In genomic region chr1:209172286-209172685, GRCh38 we compare ENCODE assay signal across 22 cellular contexts.
A peak's percentile ranks its signal among the peaks of the same experiment; 100 is the strongest.
DNase-seq lines count a peak whose midpoint lies in the region; ATAC-seq, FAIRE-seq and TF ChIP-seq lines count a peak whose summit lies in the region.
"Had no signal": no experiment of that assay in that cellular context is flagged by ENCODE, and none has a peak within 500 bp of the region (broad histone marks: within the 10 kb centered on the region; RNA-seq: fewer than 3 reads in every experiment).

No MANE protein-coding gene starts in this region.

- CTCF ChIA-PET in mammary epithelial cell (lab: Charles Lee; ENCODE audit: low non-redundant PET), result no interaction called here

- no peak overlapping the region for H3K27ac ChIP-seq in mammary epithelial cell (ENCODE audit: insufficient read depth, low read depth, low read length)
- no peak overlapping the region for H3K27ac ChIP-seq in keratinocyte (ENCODE audit: control insufficient read depth, insufficient read depth, low read length)
- H3K27ac ChIP-seq in Karpas-422 (ENCODE audit: low read length), result no peak overlapping the region
- H3K27ac ChIP-seq: BLaER1 treated with 17β-estradiol and CSF1 and Interleukin-3, amounts not matched to agents 10 nM and 100 nM; SJCRH30 had no signal

- peaks cover 21% of the 10 kb centered on the region for H3K4me1 ChIP-seq in mammary epithelial cell (ENCODE audit: insufficient read depth, low read length)
- peaks cover 16% of the 10 kb centered on the region for H3K4me1 ChIP-seq in keratinocyte (ENCODE audit: control insufficient read depth, extremely low read depth, insufficient read depth, low read length)
- H3K4me1 ChIP-seq in Karpas-422 (ENCODE audit: low read length), result no peaks in the 10 kb centered on the region
- H3K4me1 ChIP-seq: BLaER1 treated with 17β-estradiol and CSF1 and Interleukin-3, amounts not matched to agents 10 nM and 100 nM had no signal

- intact Hi-C loops in mammary epithelial cell (cut with micrococcal nuclease), result no loop called here

- FAIRE-seq in keratinocyte (lab: Jason Lieb, UNC), result peak; percentile 96

- H3K36me3 Mint-ChIP-seq in immature natural killer cell, result no peaks in the 10 kb centered on the region
- H3K36me3 Mint-ChIP-seq: CD8-positive, alpha-beta T cell had no signal

- no peaks in the 10 kb centered on the region for H3K36me3 ChIP-seq in mammary epithelial cell (ENCODE audit: insufficient read depth, low read length)
- no peaks in the 10 kb centered on the region for H3K36me3 ChIP-seq in keratinocyte (ENCODE audit: control insufficient read depth in 2 of 2, extremely low read depth in 1 of 2, insufficient read depth in 2 of 2, low read length in 2 of 2)
- H3K36me3 ChIP-seq in Karpas-422 (ENCODE audit: insufficient read depth, low read length), result no peaks in the 10 kb centered on the region
- H3K36me3 ChIP-seq: BLaER1 treated with 17β-estradiol and CSF1 and Interleukin-3, amounts not matched to agents 10 nM and 100 nM; SJCRH30 had no signal

- H3K27me3 ChIP-seq in mammary epithelial cell (ENCODE audit: insufficient read depth, low read length), result no peaks in the 10 kb centered on the region
- no peaks in the 10 kb centered on the region for H3K27me3 ChIP-seq in keratinocyte (ENCODE audit: control insufficient read depth, extremely low read depth, insufficient read depth, low read length)
- H3K27me3 ChIP-seq in Karpas-422 (ENCODE audit: low read length), result no peaks in the 10 kb centered on the region
- H3K27me3 ChIP-seq: BLaER1 treated with 17β-estradiol and CSF1 and Interleukin-3, amounts not matched to agents 10 nM and 100 nM; SJCRH30 had no signal

- DNase-seq in Daoy (ENCODE audit: low read depth) (peak; percentile 7), M059J (ENCODE audit: low read depth) (peak; percentile 97), mammary epithelial cell (peak; percentile 81), keratinocyte (ENCODE audit: low read depth, low spot score) (peak; percentile 41), immature natural killer cell (no peak), Karpas-422 (no peak)
- DNase-seq: 8988T; CD8-positive, alpha-beta T cell; DND-41; GF-D8; H7; NCI-H1092 treated with DMSO at 0.1 percent for 48 hours; NCI-H146; NCI-H2029; NCI-H2227 treated with DMSO at 0.1 percent for 48 hours; NCI-H510A treated with DMSO at 0.1 percent for 48 hours; NCI-H774; NK-92 treated with Interleukin-12 subunit alpha and Interleukin-12 subunit beta, amount 100 ng/mL, for 24 hours; SJCRH30 had no signal

- no peak for TF ChIP-seq CTCF in mammary epithelial cell (conservative IDR thresholded peaks at IDR 0.05 in 1 of 2, IDR thresholded peaks at IDR 0.05 in 1 of 2; ENCODE audit: extremely low read depth in 1 of 2, insufficient read depth in 1 of 2, low read depth in 1 of 2, low read length in 2 of 2)
- TF ChIP-seq CTCF in keratinocyte (optimal IDR thresholded peaks at IDR 0.05 in 1 of 3, IDR thresholded peaks at IDR 0.05 in 1 of 3, conservative IDR thresholded peaks at IDR 0.05 in 1 of 3; ENCODE audit: extremely low read depth in 1 of 3, insufficient read depth in 2 of 3, low read length in 3 of 3), result no peak

- 40% methylated on average over 3 of the region's 4 CpGs for WGBS in mammary epithelial cell (ENCODE audit: low coverage, missing lambda C conversion rate)

- H3K4me1 Mint-ChIP-seq in immature natural killer cell, result no peaks in the 10 kb centered on the region

- H2AFZ ChIP-seq in mammary epithelial cell (ENCODE audit: low read depth, low read length) (no peak overlapping the region), keratinocyte (ENCODE audit: control insufficient read depth, low read length) (no peak overlapping the region), Karpas-422 (ENCODE audit: low read length) (no peak overlapping the region)

- dilution Hi-C loops in mammary epithelial cell (cut with HindIII; ENCODE audit: low sequenced_read_pairs), result no loop called here
- dilution Hi-C loops in keratinocyte (cut with MboI; ENCODE audit: extremely low pct_ligation_motif_present, low sequenced_read_pairs), result no loop called here

- H3K27me3 Mint-ChIP-seq in immature natural killer cell (ENCODE audit: low read depth in 3 of 3), result peaks cover 0 to 4% (median 0%) of the 10 kb centered on the region in 3 donors

- no TSS peak for BruUV-seq in mammary epithelial cell (replicated peaks; lab: Mats Ljungman, UMichigan)

- H3K9ac ChIP-seq in mammary epithelial cell (ENCODE audit: insufficient read depth, low read length), result no peak overlapping the region
- H3K9ac ChIP-seq in keratinocyte (ENCODE audit: control insufficient read depth, extremely low read depth, insufficient read depth, low read length), result no peak overlapping the region
- H3K9ac ChIP-seq in Karpas-422 (ENCODE audit: low read length), result no peak overlapping the region
- H3K9ac ChIP-seq: BLaER1 treated with 17β-estradiol and CSF1 and Interleukin-3, amounts not matched to agents 10 nM and 100 nM had no signal

- H3K27ac Mint-ChIP-seq in immature natural killer cell, result no peak overlapping the region
- H3K27ac Mint-ChIP-seq: CD8-positive, alpha-beta T cell had no signal

- H3K79me2 ChIP-seq in mammary epithelial cell (ENCODE audit: insufficient read depth, low read length) (no peaks in the 10 kb centered on the region), keratinocyte (ENCODE audit: control insufficient read depth, insufficient read depth, low read length) (no peaks in the 10 kb centered on the region), Karpas-422 (ENCODE audit: low read length) (no peaks in the 10 kb centered on the region)

- no peak overlapping the region for H3K4me3 Mint-ChIP-seq in immature natural killer cell
- H3K4me3 Mint-ChIP-seq: CD8-positive, alpha-beta T cell had no signal

- H4K20me1 ChIP-seq in mammary epithelial cell (ENCODE audit: insufficient read depth, low read length) (no peaks in the 10 kb centered on the region), keratinocyte (ENCODE audit: control insufficient read depth, extremely low read depth, insufficient read depth, low read length) (no peaks in the 10 kb centered on the region), Karpas-422 (ENCODE audit: insufficient read depth, low read depth, low read length) (no peaks in the 10 kb centered on the region)
- H4K20me1 ChIP-seq: BLaER1 treated with 17β-estradiol and CSF1 and Interleukin-3, amounts not matched to agents 10 nM and 100 nM had no signal

- H3K9me3 ChIP-seq in mammary epithelial cell (replicated peaks; ENCODE audit: insufficient read depth, low read length), result no peaks in the 10 kb centered on the region
- no peaks in the 10 kb centered on the region for H3K9me3 ChIP-seq in keratinocyte (ENCODE audit: control insufficient read depth, low read depth, low read length)
- H3K9me3 ChIP-seq in Karpas-422 (ENCODE audit: low read length), result no peaks in the 10 kb centered on the region
- H3K9me3 ChIP-seq: SJCRH30 had no signal

- H3K4me3 ChIP-seq in mammary epithelial cell (replicated peaks in 1 of 3; ENCODE audit: insufficient read depth in 1 of 3, low read depth in 2 of 3, low read length in 3 of 3), result no peak overlapping the region
- no peak overlapping the region for H3K4me3 ChIP-seq in keratinocyte (ENCODE audit: control insufficient read depth in 2 of 3, extremely low read depth in 1 of 3, insufficient read depth in 2 of 3, low read depth in 1 of 3, low read length in 3 of 3)
- no peak overlapping the region for H3K4me3 ChIP-seq in Karpas-422 (ENCODE audit: low read length)
- H3K4me3 ChIP-seq: BLaER1 treated with 17β-estradiol and CSF1 and Interleukin-3, amounts not matched to agents 10 nM and 100 nM; SJCRH30 had no signal

- H3K9me2 ChIP-seq in Karpas-422 (replicated peaks; ENCODE audit: insufficient read depth, low read length), result no peaks in the 10 kb centered on the region

- peaks cover 0 to 14% (median 9%) of the 10 kb centered on the region in 6 donors for H3K9me3 Mint-ChIP-seq in immature natural killer cell

- H3K9me1 ChIP-seq in keratinocyte (ENCODE audit: control insufficient read depth, extremely low read depth, insufficient read depth, low read length), result no peaks in the 10 kb centered on the region

- ATAC-seq in SK-N-SH treated with all-trans-retinoic acid at 6 μM for 48 hours, result no peak
- ATAC-seq: CD8-positive, alpha-beta T cell; Panc1 had no signal

- H3K4me2 ChIP-seq in mammary epithelial cell (ENCODE audit: insufficient read depth, low read depth, low read length), result peak overlapping the region; percentile 8
- H3K4me2 ChIP-seq in keratinocyte (ENCODE audit: control insufficient read depth, extremely low read depth, insufficient read depth, low read depth, low read length), result no peak overlapping the region
- H3K4me2 ChIP-seq in Karpas-422 (ENCODE audit: low read depth, low read length, poor library complexity, severe bottlenecking), result no peak overlapping the region
- H3K4me2 ChIP-seq: BLaER1 treated with 17β-estradiol and CSF1 and Interleukin-3, amounts not matched to agents 10 nM and 100 nM had no signal

- in situ Hi-C loops in mammary epithelial cell (cut with MboI; ENCODE audit: low sequenced_read_pairs in 2 of 2), result no loop called here

TF ChIP-seq in SK-N-SH treated with all-trans-retinoic acid at 6 μM for 48 hours, 23 proteins besides CTCF, POLR2A, EP300 and RAD21:
- TF ChIP-seq CSRNP3 (CRISPR knock-in tag; IDR thresholded peaks at IDR 0.05) (no peak), ZNF70 (CRISPR knock-in tag; IDR thresholded peaks at IDR 0.05) (no peak), PPARA (CRISPR knock-in tag; IDR thresholded peaks at IDR 0.05; ENCODE audit: borderline replicate concordance) (no peak), ARNTL (CRISPR knock-in tag; IDR thresholded peaks at IDR 0.05; ENCODE audit: borderline replicate concordance, low read depth) (no peak), TOX (CRISPR knock-in tag; IDR thresholded peaks at IDR 0.05; ENCODE audit: borderline replicate concordance) (no peak), ISL1 (CRISPR knock-in tag; IDR thresholded peaks at IDR 0.05) (no peak), ZC3H10 (CRISPR knock-in tag; IDR thresholded peaks at IDR 0.05) (no peak), ZNF565 (CRISPR knock-in tag; conservative IDR thresholded peaks at IDR 0.05; ENCODE audit: low read depth) (no peak)
TF ChIP-seq in SK-N-SH treated with all-trans-retinoic acid at 6 μM for 48 hours: peak in this region for 0.

Comparison
In these comparisons a context has a peak if more than half of its experiments do, and no peak if none do; other contexts are left out.
1. DNase-seq: peak in Daoy (single experiment), M059J (single experiment), mammary epithelial cell (single experiment) and keratinocyte (single experiment); none in immature natural killer cell (0 of 3) and Karpas-422 (single experiment).